27 cellular contexts compared by ENCODE assay signal in the genomic region with DNA sequence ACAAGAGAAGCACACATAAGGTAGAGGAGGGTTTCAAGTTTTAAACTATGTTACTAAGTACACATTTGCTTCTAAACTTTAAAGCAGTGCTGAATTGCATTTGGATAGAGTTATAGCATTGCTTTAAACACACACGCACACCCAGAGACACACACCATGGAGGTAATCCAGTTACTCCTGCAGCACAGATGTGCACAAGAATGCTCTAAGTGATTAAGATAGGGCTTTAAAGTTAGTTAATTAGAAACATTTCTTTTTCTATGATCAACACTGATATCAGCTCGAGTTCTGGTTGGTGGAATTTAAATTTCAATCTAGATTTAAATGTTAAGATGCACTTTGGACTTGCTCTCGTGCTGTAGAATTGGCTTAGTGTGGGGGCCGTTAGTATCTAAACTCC.
"Had no signal": no experiment of that assay in that cellular context is flagged by ENCODE, and none has a peak within 500 bp of the region (broad histone marks: within the 10 kb centered on the region; RNA-seq: fewer than 3 reads in every experiment).

No MANE protein-coding gene starts in this region.

- H3K4me1 ChIP-seq: esophagus muscularis mucosa, heart right ventricle, lower lobe of right lung, pancreas, right atrium auricular region, suprapubic skin, transverse colon, uterus had no signal

- H3K27me3 Mint-ChIP-seq: naive thymus-derived CD8-positive, alpha-beta T cell; stimulated activated naive CD8-positive, alpha-beta T cell treated with anti-CD3 and anti-CD28 coated beads, Interleukin-15, amount 100 ng/mL, for 72 hours had no signal

- H3K4me1 Mint-ChIP-seq: stimulated activated naive CD8-positive, alpha-beta T cell treated with anti-CD3 and anti-CD28 coated beads, Interleukin-15, amount 100 ng/mL, for 72 hours had no signal

- H3K27ac Mint-ChIP-seq: naive thymus-derived CD8-positive, alpha-beta T cell; stimulated activated naive CD8-positive, alpha-beta T cell treated with anti-CD3 and anti-CD28 coated beads, Interleukin-15, amount 100 ng/mL, for 72 hours had no signal

- H3K4me3 ChIP-seq: coronary artery, esophagus muscularis mucosa, heart right ventricle, lower lobe of right lung, pancreas, right atrium auricular region, smooth muscle cell, suprapubic skin, transverse colon, upper lobe of right lung, uterus had no signal

- H3K4me3 Mint-ChIP-seq: naive thymus-derived CD8-positive, alpha-beta T cell; stimulated activated naive CD8-positive, alpha-beta T cell treated with anti-CD3 and anti-CD28 coated beads, Interleukin-15, amount 100 ng/mL, for 72 hours had no signal

- H3K9me3 ChIP-seq: lower lobe of right lung, pancreas, right atrium auricular region, transverse colon, upper lobe of right lung, uterus had no signal

- H3K36me3 ChIP-seq: esophagus muscularis mucosa, heart right ventricle, lower lobe of right lung, pancreas, right atrium auricular region, suprapubic skin, transverse colon, upper lobe of right lung, uterus had no signal

- H3K27ac ChIP-seq: coronary artery, esophagus muscularis mucosa, heart right ventricle, lower lobe of right lung, pancreas, right atrium auricular region, suprapubic skin, transverse colon, upper lobe of right lung, uterus had no signal

- DNase-seq: dermis blood vessel endothelial cell; effector memory CD4-positive, alpha-beta T cell; foreskin melanocyte; glutamatergic neuron; heart right ventricle; hippocampal formation; kidney glomerular epithelial cell; left colon; left ventricle myocardium superior; lower lobe of right lung; naive thymus-derived CD8-positive, alpha-beta T cell; pancreas; stimulated activated CD4-positive, alpha-beta T cell treated with anti-CD3 and anti-CD28 coated beads, Interleukin-12 subunit alpha, Interleukin-12 subunit beta, amount 100 ng/mL, for 4 hours; stimulated activated CD4-positive, alpha-beta T cell treated with anti-CD3 and anti-CD28 coated beads, Interleukin-1b, Interleukin-23, amount 100 ng/mL, for 48 hours; stimulated activated CD4-positive, alpha-beta T cell treated with anti-CD3 and anti-CD28 coated beads, Interleukin-4, amount 100 ng/mL, for 1 hour; stimulated activated CD8-positive, alpha-beta memory T cell treated with anti-CD3 and anti-CD28 coated beads, Interleukin-4, amount 100 ng/mL, for 48 hours; stimulated activated naive CD4-positive, alpha-beta T cell; stimulated activated naive CD8-positive, alpha-beta T cell treated with anti-CD3 and anti-CD28 coated beads, Interleukin-15, amount 100 ng/mL, for 72 hours; transverse colon; upper lobe of right lung; uterus had no signal

- ATAC-seq: heart right ventricle; left colon; left ventricle myocardium superior; lower lobe of right lung; naive thymus-derived CD8-positive, alpha-beta T cell; pancreas; sciatic nerve; stimulated activated naive CD8-positive, alpha-beta T cell treated with anti-CD3 and anti-CD28 coated beads, Interleukin-15, amount 100 ng/mL, for 72 hours; upper lobe of right lung had no signal

- H3K27me3 ChIP-seq: esophagus muscularis mucosa, heart right ventricle, pancreas, right atrium auricular region, suprapubic skin, transverse colon, upper lobe of right lung, uterus had no signal
